1 cellular context compared by ENCODE assay signal in the genomic region with DNA sequence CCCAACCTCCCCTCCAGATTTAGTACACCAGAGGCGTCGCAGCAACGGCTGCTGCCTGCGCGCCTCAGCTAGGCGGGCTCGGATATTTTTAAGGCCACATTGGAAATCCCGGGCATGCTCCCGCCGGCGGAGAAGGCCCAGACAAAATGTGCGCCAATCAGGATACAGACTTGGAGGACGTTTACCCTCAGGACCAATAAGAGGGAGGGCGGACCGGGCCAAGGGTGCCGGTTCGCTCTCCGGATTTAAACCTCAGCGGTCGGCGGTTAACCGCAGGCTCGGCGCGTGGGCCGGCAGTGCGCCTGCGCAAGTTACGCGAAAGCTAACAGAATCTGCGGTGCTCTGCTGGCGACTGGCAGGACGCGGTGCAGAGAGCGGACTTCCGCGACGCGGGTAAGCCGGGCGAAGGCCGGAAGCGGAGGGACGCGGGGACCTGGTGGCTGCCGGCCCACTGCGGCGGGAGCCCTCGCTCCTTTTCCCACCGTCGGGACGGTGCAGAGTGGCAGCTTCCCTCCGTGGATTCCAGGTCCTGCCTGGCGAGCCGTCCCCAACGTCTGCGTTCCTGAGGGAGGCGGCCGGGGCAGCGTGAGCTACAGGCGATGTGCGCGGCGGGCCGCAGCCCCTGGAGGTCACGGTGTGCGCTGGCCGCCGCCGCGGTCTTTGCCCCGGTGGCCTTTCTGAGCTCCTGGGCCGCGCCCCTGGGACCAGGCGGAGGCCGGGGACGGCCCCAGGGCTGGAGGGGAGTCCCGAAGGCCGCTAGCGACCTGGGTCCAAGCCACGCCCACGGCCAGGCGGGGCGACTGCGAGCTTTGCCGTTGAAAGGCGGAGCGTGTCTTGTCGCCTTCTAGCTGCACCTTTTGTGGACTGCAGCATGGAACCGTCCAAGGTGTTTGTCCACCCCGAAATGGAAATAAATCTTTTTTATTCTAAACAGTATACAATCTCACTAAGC.
TF ChIP-seq lines count a peak whose summit lies in the region.

A gene with protein sequence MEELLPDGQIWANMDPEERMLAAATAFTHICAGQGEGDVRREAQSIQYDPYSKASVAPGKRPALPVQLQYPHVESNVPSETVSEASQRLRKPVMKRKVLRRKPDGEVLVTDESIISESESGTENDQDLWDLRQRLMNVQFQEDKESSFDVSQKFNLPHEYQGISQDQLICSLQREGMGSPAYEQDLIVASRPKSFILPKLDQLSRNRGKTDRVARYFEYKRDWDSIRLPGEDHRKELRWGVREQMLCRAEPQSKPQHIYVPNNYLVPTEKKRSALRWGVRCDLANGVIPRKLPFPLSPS (plus strand): TSS at position 296 of the 952 bp plus-strand sequence. CDS start 11,701 bp downstream, outside the sequence.

TF ChIP-seq in HEK293, 187 proteins besides CTCF, POLR2A, EP300 and RAD21 (continued from another document):
- TF ChIP-seq, protein P1, sequence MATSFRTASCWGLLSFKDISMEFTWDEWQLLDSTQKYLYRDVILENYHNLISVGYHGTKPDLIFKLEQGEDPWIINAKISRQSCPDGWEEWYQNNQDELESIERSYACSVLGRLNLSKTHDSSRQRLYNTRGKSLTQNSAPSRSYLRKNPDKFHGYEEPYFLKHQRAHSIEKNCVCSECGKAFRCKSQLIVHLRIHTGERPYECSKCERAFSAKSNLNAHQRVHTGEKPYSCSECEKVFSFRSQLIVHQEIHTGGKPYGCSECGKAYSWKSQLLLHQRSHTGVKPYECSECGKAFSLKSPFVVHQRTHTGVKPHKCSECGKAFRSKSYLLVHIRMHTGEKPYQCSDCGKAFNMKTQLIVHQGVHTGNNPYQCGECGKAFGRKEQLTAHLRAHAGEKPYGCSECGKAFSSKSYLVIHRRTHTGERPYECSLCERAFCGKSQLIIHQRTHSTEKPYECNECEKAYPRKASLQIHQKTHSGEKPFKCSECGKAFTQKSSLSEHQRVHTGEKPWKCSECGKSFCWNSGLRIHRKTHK (tag by site-specific recombination; IDR thresholded peaks at IDR 0.05) = no peak
- TF ChIP-seq ZNF558 (tag by site-specific recombination; IDR thresholded peaks at IDR 0.05) (no peak), ZNF16 (tag by site-specific recombination; IDR thresholded peaks at IDR 0.05; ENCODE audit: low read depth) (no peak), ZBTB17 (tag by site-specific recombination; IDR thresholded peaks at IDR 0.05) (peak; percentile 85), ZBTB7A (tag by site-specific recombination; IDR thresholded peaks at IDR 0.05; ENCODE audit: low read depth) (no peak), ZNF23 (tag by site-specific recombination; IDR thresholded peaks at IDR 0.05; ENCODE audit: borderline replicate concordance) (no peak), ZNF701 (tag by site-specific recombination; IDR thresholded peaks at IDR 0.05) (no peak), ZNF501 (tag by site-specific recombination; IDR thresholded peaks at IDR 0.05) (peak; percentile 94), ZNF610 (tag by site-specific recombination; IDR thresholded peaks at IDR 0.05; ENCODE audit: borderline replicate concordance) (peak; percentile 38; the same call in 1 of the 2 replicates), KLF8 (tag by site-specific recombination; IDR thresholded peaks at IDR 0.05) (peak; percentile 41; the same call in 1 of the 2 replicates)
- TF ChIP-seq, protein P2, sequence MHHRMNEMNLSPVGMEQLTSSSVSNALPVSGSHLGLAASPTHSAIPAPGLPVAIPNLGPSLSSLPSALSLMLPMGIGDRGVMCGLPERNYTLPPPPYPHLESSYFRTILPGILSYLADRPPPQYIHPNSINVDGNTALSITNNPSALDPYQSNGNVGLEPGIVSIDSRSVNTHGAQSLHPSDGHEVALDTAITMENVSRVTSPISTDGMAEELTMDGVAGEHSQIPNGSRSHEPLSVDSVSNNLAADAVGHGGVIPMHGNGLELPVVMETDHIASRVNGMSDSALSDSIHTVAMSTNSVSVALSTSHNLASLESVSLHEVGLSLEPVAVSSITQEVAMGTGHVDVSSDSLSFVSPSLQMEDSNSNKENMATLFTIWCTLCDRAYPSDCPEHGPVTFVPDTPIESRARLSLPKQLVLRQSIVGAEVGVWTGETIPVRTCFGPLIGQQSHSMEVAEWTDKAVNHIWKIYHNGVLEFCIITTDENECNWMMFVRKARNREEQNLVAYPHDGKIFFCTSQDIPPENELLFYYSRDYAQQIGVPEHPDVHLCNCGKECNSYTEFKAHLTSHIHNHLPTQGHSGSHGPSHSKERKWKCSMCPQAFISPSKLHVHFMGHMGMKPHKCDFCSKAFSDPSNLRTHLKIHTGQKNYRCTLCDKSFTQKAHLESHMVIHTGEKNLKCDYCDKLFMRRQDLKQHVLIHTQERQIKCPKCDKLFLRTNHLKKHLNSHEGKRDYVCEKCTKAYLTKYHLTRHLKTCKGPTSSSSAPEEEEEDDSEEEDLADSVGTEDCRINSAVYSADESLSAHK (tag by site-specific recombination; IDR thresholded peaks at IDR 0.05) = no peak
- TF ChIP-seq, protein P3, sequence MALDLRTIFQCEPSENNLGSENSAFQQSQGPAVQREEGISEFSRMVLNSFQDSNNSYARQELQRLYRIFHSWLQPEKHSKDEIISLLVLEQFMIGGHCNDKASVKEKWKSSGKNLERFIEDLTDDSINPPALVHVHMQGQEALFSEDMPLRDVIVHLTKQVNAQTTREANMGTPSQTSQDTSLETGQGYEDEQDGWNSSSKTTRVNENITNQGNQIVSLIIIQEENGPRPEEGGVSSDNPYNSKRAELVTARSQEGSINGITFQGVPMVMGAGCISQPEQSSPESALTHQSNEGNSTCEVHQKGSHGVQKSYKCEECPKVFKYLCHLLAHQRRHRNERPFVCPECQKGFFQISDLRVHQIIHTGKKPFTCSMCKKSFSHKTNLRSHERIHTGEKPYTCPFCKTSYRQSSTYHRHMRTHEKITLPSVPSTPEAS (tag by site-specific recombination; IDR thresholded peaks at IDR 0.05) = no peak
- TF ChIP-seq, protein P4, sequence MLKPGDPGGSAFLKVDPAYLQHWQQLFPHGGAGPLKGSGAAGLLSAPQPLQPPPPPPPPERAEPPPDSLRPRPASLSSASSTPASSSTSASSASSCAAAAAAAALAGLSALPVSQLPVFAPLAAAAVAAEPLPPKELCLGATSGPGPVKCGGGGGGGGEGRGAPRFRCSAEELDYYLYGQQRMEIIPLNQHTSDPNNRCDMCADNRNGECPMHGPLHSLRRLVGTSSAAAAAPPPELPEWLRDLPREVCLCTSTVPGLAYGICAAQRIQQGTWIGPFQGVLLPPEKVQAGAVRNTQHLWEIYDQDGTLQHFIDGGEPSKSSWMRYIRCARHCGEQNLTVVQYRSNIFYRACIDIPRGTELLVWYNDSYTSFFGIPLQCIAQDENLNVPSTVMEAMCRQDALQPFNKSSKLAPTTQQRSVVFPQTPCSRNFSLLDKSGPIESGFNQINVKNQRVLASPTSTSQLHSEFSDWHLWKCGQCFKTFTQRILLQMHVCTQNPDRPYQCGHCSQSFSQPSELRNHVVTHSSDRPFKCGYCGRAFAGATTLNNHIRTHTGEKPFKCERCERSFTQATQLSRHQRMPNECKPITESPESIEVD (tag by site-specific recombination; IDR thresholded peaks at IDR 0.05) = no peak
- TF ChIP-seq, protein P5, sequence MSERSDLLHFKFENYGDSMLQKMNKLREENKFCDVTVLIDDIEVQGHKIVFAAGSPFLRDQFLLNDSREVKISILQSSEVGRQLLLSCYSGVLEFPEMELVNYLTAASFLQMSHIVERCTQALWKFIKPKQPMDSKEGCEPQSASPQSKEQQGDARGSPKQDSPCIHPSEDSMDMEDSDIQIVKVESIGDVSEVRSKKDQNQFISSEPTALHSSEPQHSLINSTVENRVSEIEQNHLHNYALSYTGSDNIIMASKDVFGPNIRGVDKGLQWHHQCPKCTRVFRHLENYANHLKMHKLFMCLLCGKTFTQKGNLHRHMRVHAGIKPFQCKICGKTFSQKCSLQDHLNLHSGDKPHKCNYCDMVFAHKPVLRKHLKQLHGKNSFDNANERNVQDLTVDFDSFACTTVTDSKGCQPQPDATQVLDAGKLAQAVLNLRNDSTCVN (tag by site-specific recombination; optimal IDR thresholded peaks at IDR 0.05) = peak; percentile 70
- TF ChIP-seq, protein P6, sequence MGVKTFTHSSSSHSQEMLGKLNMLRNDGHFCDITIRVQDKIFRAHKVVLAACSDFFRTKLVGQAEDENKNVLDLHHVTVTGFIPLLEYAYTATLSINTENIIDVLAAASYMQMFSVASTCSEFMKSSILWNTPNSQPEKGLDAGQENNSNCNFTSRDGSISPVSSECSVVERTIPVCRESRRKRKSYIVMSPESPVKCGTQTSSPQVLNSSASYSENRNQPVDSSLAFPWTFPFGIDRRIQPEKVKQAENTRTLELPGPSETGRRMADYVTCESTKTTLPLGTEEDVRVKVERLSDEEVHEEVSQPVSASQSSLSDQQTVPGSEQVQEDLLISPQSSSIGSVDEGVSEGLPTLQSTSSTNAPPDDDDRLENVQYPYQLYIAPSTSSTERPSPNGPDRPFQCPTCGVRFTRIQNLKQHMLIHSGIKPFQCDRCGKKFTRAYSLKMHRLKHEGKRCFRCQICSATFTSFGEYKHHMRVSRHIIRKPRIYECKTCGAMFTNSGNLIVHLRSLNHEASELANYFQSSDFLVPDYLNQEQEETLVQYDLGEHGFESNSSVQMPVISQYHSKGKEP (tag by site-specific recombination; IDR thresholded peaks at IDR 0.05) = 0 out of 2 replicates have a peak, but pooled peaks have one; percentile 18
- TF ChIP-seq, protein P7, sequence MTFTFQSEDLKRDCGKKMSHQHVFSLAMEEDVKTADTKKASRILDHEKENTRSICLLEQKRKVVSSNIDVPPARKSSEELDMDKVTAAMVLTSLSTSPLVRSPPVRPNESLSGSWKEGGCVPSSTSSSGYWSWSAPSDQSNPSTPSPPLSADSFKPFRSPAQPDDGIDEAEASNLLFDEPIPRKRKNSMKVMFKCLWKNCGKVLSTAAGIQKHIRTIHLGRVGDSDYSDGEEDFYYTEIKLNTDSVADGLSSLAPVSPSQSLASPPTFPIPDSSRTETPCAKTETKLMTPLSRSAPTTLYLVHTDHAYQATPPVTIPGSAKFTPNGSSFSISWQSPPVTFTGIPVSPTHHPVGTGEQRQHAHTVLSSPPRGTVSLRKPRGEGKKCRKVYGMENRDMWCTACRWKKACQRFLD (tag by site-specific recombination; IDR thresholded peaks at IDR 0.05) = no peak
